2 cellular contexts compared by ENCODE assay signal in genomic region chr4:1989533-1990347, GRCh38.
A peak's percentile ranks its signal among the peaks of the same experiment; 100 is the strongest.
TF ChIP-seq lines count a peak whose summit lies in the region.

No MANE protein-coding gene starts in this region.

TF ChIP-seq in HepG2, 621 proteins besides CTCF, POLR2A, EP300 and RAD21:
- TF ChIP-seq RCOR2 (CRISPR knock-in tag; IDR thresholded peaks at IDR 0.05) (no peak), AGO2 (optimal IDR thresholded peaks at IDR 0.05; ENCODE audit: low read depth, low read length) (peak; percentile 15)
TF ChIP-seq in HepG2: peak in this region for 1.

TF ChIP-seq in HEK293T, 16 proteins besides CTCF, POLR2A, EP300 and RAD21:
- TF ChIP-seq LEF1 (IDR thresholded peaks at IDR 0.05; ENCODE audit: borderline replicate concordance) (no peak), ARNT (IDR thresholded peaks at IDR 0.05) (no peak), BHLHE40 (IDR thresholded peaks at IDR 0.05; ENCODE audit: borderline replicate concordance) (no peak), PKNOX1 (IDR thresholded peaks at IDR 0.05) (no peak), TARDBP (IDR thresholded peaks at IDR 0.05) (no peak)
TF ChIP-seq in HEK293T: peak in this region for 0.
